In the genomic region with DNA sequence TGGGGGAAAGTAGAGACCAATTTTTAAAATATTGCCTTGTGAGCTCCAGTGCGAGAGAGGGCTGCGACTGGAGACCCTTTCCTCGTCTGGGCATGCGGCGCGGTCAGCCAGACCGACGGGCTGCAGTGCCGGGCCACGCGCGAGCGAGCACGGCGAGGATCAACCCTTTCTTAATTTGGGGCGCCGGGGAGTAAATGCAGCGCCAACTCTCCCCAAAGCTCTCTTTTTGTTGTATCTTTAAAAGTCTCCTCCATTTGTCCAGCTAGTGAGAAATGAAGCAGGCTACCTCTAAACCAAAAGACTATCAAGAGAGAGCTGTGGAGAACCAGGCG, we compare ENCODE assay signal across 9 cellular contexts. TPM values are rescaled to one million over a fixed set of nuclear protein-coding genes. Genes with fewer than 3 reads are reported as not detected.
DNase-seq lines count a peak whose midpoint lies in the region; ATAC-seq and TF ChIP-seq lines count a peak whose summit lies in the region.
"Had no signal": no experiment of that assay in that cellular context is flagged by ENCODE, and none has a peak within 500 bp of the region (broad histone marks: within the 10 kb centered on the region; RNA-seq: fewer than 3 reads in every experiment).

No MANE protein-coding gene starts in this region.

- H3K36me3 ChIP-seq in heart left ventricle (no peaks in the 10 kb centered on the region), lower lobe of right lung (no peaks in the 10 kb centered on the region), urinary bladder (ENCODE audit: insufficient read depth) (no peaks in the 10 kb centered on the region), adrenal gland (replicated peaks in 1 of 2) (no peaks in the 10 kb centered on the region)
- H3K36me3 ChIP-seq: neutrophil had no signal

- no peaks in the 10 kb centered on the region for H3K36me3 Mint-ChIP-seq in activated naive CD8-positive, alpha-beta T cell treated with anti-CD3 and anti-CD28 coated beads, Interleukin-2, amount 50 U/mL, for 24 hours (ENCODE audit: low read depth)

- peaks cover 91% of the 10 kb centered on the region for H3K27me3 Mint-ChIP-seq in activated naive CD8-positive, alpha-beta T cell treated with anti-CD3 and anti-CD28 coated beads, Interleukin-2, amount 50 U/mL, for 24 hours

- H3K27me3 ChIP-seq in heart left ventricle (peaks cover 76 to 100% (median 98%) of the 10 kb centered on the region in 9 donors), lower lobe of right lung (ENCODE audit: low read depth) (peaks cover 99% of the 10 kb centered on the region), adrenal gland (peaks cover 81% of the 10 kb centered on the region)

- peak overlapping the region; percentile 56 for H3K4me3 Mint-ChIP-seq in activated naive CD8-positive, alpha-beta T cell treated with anti-CD3 and anti-CD28 coated beads, Interleukin-2, amount 50 U/mL, for 24 hours

- H3K4me3 ChIP-seq in heart left ventricle = peak overlapping the region in 9 of 12 donors; percentile 0 to 61 (median 47)
- peak overlapping the region; percentile 54 for H3K4me3 ChIP-seq in lower lobe of right lung
- H3K4me3 ChIP-seq in urinary bladder (ENCODE audit: low read depth, low read length) = peak overlapping the region; percentile 57
- H3K4me3 ChIP-seq in adrenal gland = peak overlapping the region in 1 of 4 donors; percentile 78

- peak overlapping the region; percentile 50 for H3K27ac Mint-ChIP-seq in activated naive CD8-positive, alpha-beta T cell treated with anti-CD3 and anti-CD28 coated beads, Interleukin-2, amount 50 U/mL, for 24 hours

- H3K4me1 ChIP-seq in heart left ventricle (peaks cover 6 to 56% (median 37%) of the 10 kb centered on the region in 12 donors), lower lobe of right lung (peaks cover 53% of the 10 kb centered on the region), urinary bladder (ENCODE audit: insufficient read depth) (no peaks in the 10 kb centered on the region), adrenal gland (replicated peaks in 1 of 2) (peaks cover 13 to 29% of the 10 kb centered on the region in 2 donors)

- no peak for ATAC-seq in heart left ventricle
- no peak for ATAC-seq in left cardiac atrium
- ATAC-seq in activated naive CD8-positive, alpha-beta T cell treated with anti-CD3 and anti-CD28 coated beads, Interleukin-2, amount 50 U/mL, for 24 hours = no peak
- no peak for ATAC-seq in lower lobe of right lung
- ATAC-seq in HG02571 (IDR thresholded peaks at IDR 0.05; ENCODE audit: unreplicated experiment) = no peak

- no peak for TF ChIP-seq CTCF in heart left ventricle (IDR thresholded peaks at IDR 0.05)
- TF ChIP-seq CTCF in lower lobe of right lung (IDR thresholded peaks at IDR 0.05) = no peak
- no peak for TF ChIP-seq CTCF in adrenal gland (IDR thresholded peaks at IDR 0.05)

- peaks cover 45% of the 10 kb centered on the region for H3K4me1 Mint-ChIP-seq in activated naive CD8-positive, alpha-beta T cell treated with anti-CD3 and anti-CD28 coated beads, Interleukin-2, amount 50 U/mL, for 24 hours

- H3K27ac ChIP-seq in heart left ventricle = no peak overlapping the region
- H3K27ac ChIP-seq in lower lobe of right lung = no peak overlapping the region
- H3K27ac ChIP-seq in urinary bladder (ENCODE audit: low read depth) = no peak overlapping the region
- no peak overlapping the region for H3K27ac ChIP-seq in adrenal gland
- H3K27ac ChIP-seq: neutrophil had no signal

- H3K9me3 Mint-ChIP-seq in activated naive CD8-positive, alpha-beta T cell treated with anti-CD3 and anti-CD28 coated beads, Interleukin-2, amount 50 U/mL, for 24 hours = no peaks in the 10 kb centered on the region

- intact Hi-C loops in heart left ventricle (cut with DNase I) (no loop called here), left cardiac atrium (cut with DNase I) (no loop called here), lower lobe of right lung (cut with DNase I) (no loop called here), adrenal gland (cut with DNase I) (no loop called here)

- H3K9me3 ChIP-seq in heart left ventricle (no peaks in the 10 kb centered on the region), lower lobe of right lung (no peaks in the 10 kb centered on the region), adrenal gland (replicated peaks in 1 of 3) (no peaks in the 10 kb centered on the region)
- H3K9me3 ChIP-seq: neutrophil had no signal

- TF ChIP-seq POLR2A in heart left ventricle (IDR thresholded peaks at IDR 0.05) (no peak), adrenal gland (IDR thresholded peaks at IDR 0.05) (no peak)

- DNase-seq in heart left ventricle (no peak), left cardiac atrium (no peak), lower lobe of right lung (no peak), NCI-H510A treated with DMSO at 0.1 percent for 48 hours (lab: John Stamatoyannopoulos, UW) (no peak), adrenal gland (no peak)
- no peak for DNase-seq in activated naive CD8-positive, alpha-beta T cell treated with anti-CD3 and anti-CD28 coated beads, Interleukin-2, amount 50 U/mL, for 24 hours

- 6 to 12% (median 8%) methylated on average over 17 to 19 of the region's 19 CpGs for WGBS in heart left ventricle, 4 donors
- 11% methylated on average over 19 of the region's 19 CpGs for WGBS in urinary bladder
- 23 to 55% (median 26%) methylated on average over 1 to 19 of the region's 19 CpGs for WGBS in adrenal gland, 4 donors

RNA-seq across cellular contexts. Expression of a gene that starts 1.5 kb away (rescaled TPM):
- total RNA-seq in heart left ventricle (under 1 TPM in 3 of 9 donors, not detected in 6; 0.19 to 0.27 (median 0.25) TPM), left cardiac atrium (under 1 TPM; 0.24 to 0.77 TPM), lower lobe of right lung (2.3 TPM), urinary bladder (6.2 TPM), adrenal gland (under 1 TPM; 0.12 to 0.96 (median 0.66) TPM)
- polyA plus RNA-seq in heart left ventricle (not detected), urinary bladder (0.52 TPM), adrenal gland (under 1 TPM; 0.15 to 0.67 (median 0.24) TPM)
